In the genomic region with DNA sequence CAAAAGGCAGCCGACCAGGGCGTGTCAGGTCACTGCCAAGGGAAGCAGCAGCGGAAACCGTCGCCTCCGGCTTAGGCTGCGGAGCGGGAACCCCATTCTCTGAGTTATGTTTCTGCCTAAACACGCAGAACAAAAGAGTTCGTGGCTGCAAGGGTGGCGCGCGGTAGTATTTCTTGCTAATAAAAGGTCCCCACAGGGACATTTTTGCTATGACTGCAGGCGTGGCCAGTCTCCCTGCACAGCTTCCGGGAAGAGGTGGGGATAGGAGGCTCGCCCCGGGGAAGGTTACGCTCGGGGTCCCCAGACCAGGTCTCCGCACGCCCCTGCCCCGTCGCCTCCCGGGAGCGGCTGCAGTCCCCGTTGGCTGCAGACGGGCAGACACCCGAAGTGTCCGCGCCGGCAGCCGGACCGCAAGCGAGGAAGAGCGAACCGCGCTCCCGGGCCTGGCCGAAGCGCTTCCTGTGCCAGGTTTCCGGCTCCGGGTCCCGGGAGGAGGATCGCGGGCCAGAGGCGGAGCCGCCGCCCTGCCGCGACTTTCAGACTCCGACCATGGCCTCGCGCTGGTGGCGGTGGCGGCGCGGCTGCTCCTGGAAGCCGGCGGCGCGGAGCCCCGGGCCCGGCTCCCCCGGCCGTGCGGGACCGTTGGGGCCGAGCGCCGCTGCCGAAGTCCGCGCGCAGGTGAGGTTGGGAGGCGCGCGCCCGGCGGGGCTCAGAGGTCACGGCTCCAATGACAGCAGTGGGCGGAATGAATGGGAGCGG, we compare ENCODE assay signal across 8 cellular contexts. TPM values are rescaled to one million over a fixed set of nuclear protein-coding genes. Genes with fewer than 3 reads are reported as not detected.
DNase-seq lines count a peak whose midpoint lies in the region; ATAC-seq and TF ChIP-seq lines count a peak whose summit lies in the region.

A gene with protein sequence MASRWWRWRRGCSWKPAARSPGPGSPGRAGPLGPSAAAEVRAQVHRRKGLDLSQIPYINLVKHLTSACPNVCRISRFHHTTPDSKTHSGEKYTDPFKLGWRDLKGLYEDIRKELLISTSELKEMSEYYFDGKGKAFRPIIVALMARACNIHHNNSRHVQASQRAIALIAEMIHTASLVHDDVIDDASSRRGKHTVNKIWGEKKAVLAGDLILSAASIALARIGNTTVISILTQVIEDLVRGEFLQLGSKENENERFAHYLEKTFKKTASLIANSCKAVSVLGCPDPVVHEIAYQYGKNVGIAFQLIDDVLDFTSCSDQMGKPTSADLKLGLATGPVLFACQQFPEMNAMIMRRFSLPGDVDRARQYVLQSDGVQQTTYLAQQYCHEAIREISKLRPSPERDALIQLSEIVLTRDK (plus strand): TSS at position 539 of the 759 bp plus-strand sequence. CDS start 11 bp downstream, at position 550.

- H3K36me3 Mint-ChIP-seq in activated CD4-positive, alpha-beta memory T cell treated with anti-CD3 and anti-CD28 coated beads, Interleukin-2, amount 10 ng/mL, durations not matched to agents 7 days and 5 days (ENCODE audit: low read depth) = peaks cover 22% of the 10 kb centered on the region

- H3K4me3 Mint-ChIP-seq in activated CD4-positive, alpha-beta memory T cell treated with anti-CD3 and anti-CD28 coated beads, Interleukin-2, amount 10 ng/mL, durations not matched to agents 7 days and 5 days = peak within 1 kb of the TSS; percentile 95

- H3K27me3 Mint-ChIP-seq in activated CD4-positive, alpha-beta memory T cell treated with anti-CD3 and anti-CD28 coated beads, Interleukin-2, amount 10 ng/mL, durations not matched to agents 7 days and 5 days = no peaks in the 10 kb centered on the region

- 0 to 1% methylated on average over 66 to 82 of the region's 82 CpGs for WGBS in lung, 2 donors

- H3K4me1 Mint-ChIP-seq in activated CD4-positive, alpha-beta memory T cell treated with anti-CD3 and anti-CD28 coated beads, Interleukin-2, amount 10 ng/mL, durations not matched to agents 7 days and 5 days = peaks cover 37% of the 10 kb centered on the region

- peak within 1 kb of the TSS; percentile 90 to 98 for H3K27ac ChIP-seq in lung (ENCODE audit: low read depth in 1 of 2, low read length in 1 of 2)

- POLR2A ChIA-PET in activated CD4-positive, alpha-beta memory T cell treated with anti-CD3 and anti-CD28 coated beads, Interleukin-2, amount 10 ng/mL, durations not matched to agents 7 days and 5 days (lab: Charles Lee) = interaction anchor here (0.7 to 3.2 kb wide), 24 partner anchors 10 to 560 kb away, joined by 3 to 19 read pairs (median 4); a partner anchor contains a TSS

- CTCF ChIA-PET in activated CD4-positive, alpha-beta memory T cell treated with anti-CD3 and anti-CD28 coated beads, Interleukin-2, amount 10 ng/mL, durations not matched to agents 7 days and 5 days (lab: Charles Lee) = interaction anchor here (1.0 to 2.5 kb wide), 9 partner anchors 11 to 457 kb away, joined by 3 to 14 read pairs (median 4); a partner anchor contains a TSS

- peak within 1 kb of the TSS; percentile 94 for H3K27ac Mint-ChIP-seq in activated CD4-positive, alpha-beta memory T cell treated with anti-CD3 and anti-CD28 coated beads, Interleukin-2, amount 10 ng/mL, durations not matched to agents 7 days and 5 days

- no peaks in the 10 kb centered on the region for H3K9me3 Mint-ChIP-seq in activated CD4-positive, alpha-beta memory T cell treated with anti-CD3 and anti-CD28 coated beads, Interleukin-2, amount 10 ng/mL, durations not matched to agents 7 days and 5 days

- TF ChIP-seq CTCF in lung (IDR thresholded peaks at IDR 0.05; ENCODE audit: control extremely low read depth, extremely low read depth) = no peak

- peaks cover 6 to 11% of the 10 kb centered on the region in 2 donors for H3K4me1 ChIP-seq in lung (ENCODE audit: control insufficient read depth in 2 of 2, insufficient read depth in 2 of 2, low read length in 2 of 2)

- peak; percentile 95 for DNase-seq in AG20443 (ENCODE audit: low spot score)
- peak; percentile 80 for DNase-seq in NCI-H69 (lab: John Stamatoyannopoulos, UW)
- peak; percentile 71 for DNase-seq in activated CD4-positive, alpha-beta memory T cell treated with anti-CD3 and anti-CD28 coated beads, Interleukin-2, amount 10 ng/mL, durations not matched to agents 7 days and 5 days
- peak; percentile 80 for DNase-seq in ecto neural progenitor cell (ENCODE audit: low spot score)
- peak; percentile 79 for DNase-seq in lung (ENCODE audit: low spot score)
- DNase-seq in stimulated activated CD4-positive, alpha-beta T cell treated with anti-CD3 and anti-CD28 coated beads, TNF-alpha, amount 100 ng/mL, for 48 hours (ENCODE audit: low read depth in 3 of 3) = peak; percentile 41 to 59 (median 42)

- H3K4me3 ChIP-seq in lung = peak within 1 kb of the TSS; percentile 98

- ATAC-seq in GM18873 (IDR thresholded peaks at IDR 0.05; ENCODE audit: low FRiP score, unreplicated experiment) (peak; percentile 77), HG03108 (IDR thresholded peaks at IDR 0.05; ENCODE audit: unreplicated experiment) (peak; percentile 84), lung (ENCODE audit: insufficient read depth, low FRiP score) (peak; percentile 94)

- H3K9me3 ChIP-seq in lung (ENCODE audit: control insufficient read depth in 2 of 2, insufficient read depth in 1 of 2, low read length in 1 of 2) = no peaks in the 10 kb centered on the region

- peaks cover 0 to 2% of the 10 kb centered on the region in 2 donors for H3K36me3 ChIP-seq in lung (ENCODE audit: control insufficient read depth in 2 of 2, insufficient read depth in 2 of 2, low read length in 2 of 2)

- no peaks in the 10 kb centered on the region for H3K27me3 ChIP-seq in lung (ENCODE audit: control insufficient read depth, insufficient read depth)

RNA-seq across cellular contexts. Expression of the gene that starts here (rescaled TPM):
- total RNA-seq in activated CD4-positive, alpha-beta memory T cell treated with anti-CD3 and anti-CD28 coated beads, Interleukin-2, amount 10 ng/mL, durations not matched to agents 7 days and 5 days = 10 to 100 TPM; 10.7 to 12.9 TPM
- 1 to 10 TPM; 8.3 to 9.7 TPM for total RNA-seq in lung
- polyA plus RNA-seq in lung = 10 to 100 TPM; 11.4 to 16.8 TPM

Comparison
In these comparisons a context has a peak if more than half of its experiments do, and no peak if none do; other contexts are left out.
1. Peak in every context shown above with its lines: DNase-seq, ATAC-seq, H3K4me3 ChIP-seq and H3K27ac ChIP-seq.
2. DNase-seq: peak in every context shown above with its lines; median percentile 95 in AG20443; 80 in NCI-H69; 80 in ecto neural progenitor cell; 79 in lung; 71 in activated CD4-positive, alpha-beta memory T cell treated with anti-CD3 and anti-CD28 coated beads, Interleukin-2, amount 10 ng/mL, durations not matched to agents 7 days and 5 days; 42 in stimulated activated CD4-positive, alpha-beta T cell treated with anti-CD3 and anti-CD28 coated beads, TNF-alpha, amount 100 ng/mL, for 48 hours.